Comparison of ENCODE assay signal across 2 cellular contexts in genomic region chr3:16304065-16305010, GRCh38.
TF ChIP-seq lines count a peak whose summit lies in the region.

No MANE protein-coding gene starts in this region.

TF ChIP-seq in WTC11, 78 proteins besides CTCF, POLR2A, EP300 and RAD21 (continued from another document):
- no peak for TF ChIP-seq PRDM15 (CRISPR knock-in tag; IDR thresholded peaks at IDR 0.05)
- TF ChIP-seq ZBTB21 (CRISPR knock-in tag; IDR thresholded peaks at IDR 0.05; ENCODE audit: borderline replicate concordance): no peak
- TF ChIP-seq GTF2I (CRISPR knock-in tag; conservative IDR thresholded peaks at IDR 0.05): no peak
- no peak for TF ChIP-seq NFYB (CRISPR knock-in tag; conservative IDR thresholded peaks at IDR 0.05; ENCODE audit: low read depth)
- no peak for TF ChIP-seq ZNF281 (CRISPR knock-in tag; IDR thresholded peaks at IDR 0.05)
- no peak for TF ChIP-seq ZNF425 (CRISPR knock-in tag; conservative IDR thresholded peaks at IDR 0.05)
- TF ChIP-seq SOX15 (CRISPR knock-in tag; IDR thresholded peaks at IDR 0.05): no peak
- no peak for TF ChIP-seq IRF2 (CRISPR knock-in tag; IDR thresholded peaks at IDR 0.05; ENCODE audit: borderline replicate concordance, low read depth)
- TF ChIP-seq MLX (CRISPR knock-in tag; IDR thresholded peaks at IDR 0.05): no peak
- TF ChIP-seq, protein P1, sequence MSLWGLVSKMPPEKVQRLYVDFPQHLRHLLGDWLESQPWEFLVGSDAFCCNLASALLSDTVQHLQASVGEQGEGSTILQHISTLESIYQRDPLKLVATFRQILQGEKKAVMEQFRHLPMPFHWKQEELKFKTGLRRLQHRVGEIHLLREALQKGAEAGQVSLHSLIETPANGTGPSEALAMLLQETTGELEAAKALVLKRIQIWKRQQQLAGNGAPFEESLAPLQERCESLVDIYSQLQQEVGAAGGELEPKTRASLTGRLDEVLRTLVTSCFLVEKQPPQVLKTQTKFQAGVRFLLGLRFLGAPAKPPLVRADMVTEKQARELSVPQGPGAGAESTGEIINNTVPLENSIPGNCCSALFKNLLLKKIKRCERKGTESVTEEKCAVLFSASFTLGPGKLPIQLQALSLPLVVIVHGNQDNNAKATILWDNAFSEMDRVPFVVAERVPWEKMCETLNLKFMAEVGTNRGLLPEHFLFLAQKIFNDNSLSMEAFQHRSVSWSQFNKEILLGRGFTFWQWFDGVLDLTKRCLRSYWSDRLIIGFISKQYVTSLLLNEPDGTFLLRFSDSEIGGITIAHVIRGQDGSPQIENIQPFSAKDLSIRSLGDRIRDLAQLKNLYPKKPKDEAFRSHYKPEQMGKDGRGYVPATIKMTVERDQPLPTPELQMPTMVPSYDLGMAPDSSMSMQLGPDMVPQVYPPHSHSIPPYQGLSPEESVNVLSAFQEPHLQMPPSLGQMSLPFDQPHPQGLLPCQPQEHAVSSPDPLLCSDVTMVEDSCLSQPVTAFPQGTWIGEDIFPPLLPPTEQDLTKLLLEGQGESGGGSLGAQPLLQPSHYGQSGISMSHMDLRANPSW (CRISPR knock-in tag; conservative IDR thresholded peaks at IDR 0.05; ENCODE audit: low read depth): no peak

TF ChIP-seq in SK-N-SH, 30 proteins besides CTCF, POLR2A, EP300 and RAD21 (continued from another document):
- TF ChIP-seq REST (IDR thresholded peaks at IDR 0.05; ENCODE audit: low read depth, low read length): no peak
- TF ChIP-seq ZBTB33 (IDR thresholded peaks at IDR 0.05; ENCODE audit: borderline replicate concordance, low read depth): no peak
- no peak for TF ChIP-seq RXRA (IDR thresholded peaks at IDR 0.05; ENCODE audit: borderline replicate concordance, low read depth)
- TF ChIP-seq MEF2A (IDR thresholded peaks at IDR 0.05; ENCODE audit: borderline replicate concordance, low read depth): no peak
- no peak for TF ChIP-seq SIN3A (IDR thresholded peaks at IDR 0.05; ENCODE audit: borderline replicate concordance, low read depth, low read length)
- no peak for TF ChIP-seq GATA2 (CRISPR knock-in tag; IDR thresholded peaks at IDR 0.05)
- TF ChIP-seq, protein P2, sequence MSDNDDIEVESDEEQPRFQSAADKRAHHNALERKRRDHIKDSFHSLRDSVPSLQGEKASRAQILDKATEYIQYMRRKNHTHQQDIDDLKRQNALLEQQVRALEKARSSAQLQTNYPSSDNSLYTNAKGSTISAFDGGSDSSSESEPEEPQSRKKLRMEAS (IDR thresholded peaks at IDR 0.05; ENCODE audit: low read depth): no peak
- TF ChIP-seq FOSL2 (IDR thresholded peaks at IDR 0.05; ENCODE audit: borderline replicate concordance, low read depth): no peak
- TF ChIP-seq, protein P3, sequence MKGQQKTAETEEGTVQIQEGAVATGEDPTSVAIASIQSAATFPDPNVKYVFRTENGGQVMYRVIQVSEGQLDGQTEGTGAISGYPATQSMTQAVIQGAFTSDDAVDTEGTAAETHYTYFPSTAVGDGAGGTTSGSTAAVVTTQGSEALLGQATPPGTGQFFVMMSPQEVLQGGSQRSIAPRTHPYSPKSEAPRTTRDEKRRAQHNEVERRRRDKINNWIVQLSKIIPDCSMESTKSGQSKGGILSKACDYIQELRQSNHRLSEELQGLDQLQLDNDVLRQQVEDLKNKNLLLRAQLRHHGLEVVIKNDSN (IDR thresholded peaks at IDR 0.05; ENCODE audit: borderline replicate concordance, low read depth): no peak
- TF ChIP-seq NFIC (IDR thresholded peaks at IDR 0.05; ENCODE audit: borderline replicate concordance): no peak
- TF ChIP-seq, protein P4, sequence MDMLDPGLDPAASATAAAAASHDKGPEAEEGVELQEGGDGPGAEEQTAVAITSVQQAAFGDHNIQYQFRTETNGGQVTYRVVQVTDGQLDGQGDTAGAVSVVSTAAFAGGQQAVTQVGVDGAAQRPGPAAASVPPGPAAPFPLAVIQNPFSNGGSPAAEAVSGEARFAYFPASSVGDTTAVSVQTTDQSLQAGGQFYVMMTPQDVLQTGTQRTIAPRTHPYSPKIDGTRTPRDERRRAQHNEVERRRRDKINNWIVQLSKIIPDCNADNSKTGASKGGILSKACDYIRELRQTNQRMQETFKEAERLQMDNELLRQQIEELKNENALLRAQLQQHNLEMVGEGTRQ (IDR thresholded peaks at IDR 0.05; ENCODE audit: borderline replicate concordance, low read depth, low read length): no peak
- TF ChIP-seq RCOR1 (IDR thresholded peaks at IDR 0.05; ENCODE audit: low read length): no peak
